In genomic region chr6:2999005-2999620, GRCh38 we compare ENCODE assay signal across 1 cellular context.
TF ChIP-seq lines count a peak whose summit lies in the region.

No MANE protein-coding gene starts in this region.

TF ChIP-seq in IMR-90, 13 proteins besides CTCF, POLR2A, EP300 and RAD21 (continued from another document):
- TF ChIP-seq CEBPB (IDR thresholded peaks at IDR 0.05; ENCODE audit: low read depth, low read length) (peak; percentile 93), NFE2L2 (IDR thresholded peaks at IDR 0.05; ENCODE audit: low read depth, low read length) (no peak), RCOR1 (IDR thresholded peaks at IDR 0.05; ENCODE audit: insufficient replicate concordance, low read length) (peak; percentile 85), FOS (IDR thresholded peaks at IDR 0.05; ENCODE audit: low read depth, low read length) (no peak), SMC3 (IDR thresholded peaks at IDR 0.05; ENCODE audit: low read depth, low read length) (no peak), BHLHE40 (IDR thresholded peaks at IDR 0.05; ENCODE audit: low read depth, low read length) (peak; percentile 58; the same call in 1 of the 2 replicates), ELK1 (IDR thresholded peaks at IDR 0.05; ENCODE audit: borderline replicate concordance, low read depth, low read length) (no peak), MAZ (IDR thresholded peaks at IDR 0.05; ENCODE audit: borderline replicate concordance, low read depth, low read length) (no peak)
